ENCODE assay signal across 28 cellular contexts in genomic region chr15:48664436-48664835, GRCh38.
"Had no signal": no experiment of that assay in that cellular context is flagged by ENCODE, and none has a peak within 500 bp of the region (broad histone marks: within the 10 kb centered on the region; RNA-seq: fewer than 3 reads in every experiment).

No MANE protein-coding gene starts in this region.

- H3K36me3 ChIP-seq: neural progenitor cell, ovary, right lobe of liver, sigmoid colon, suprapubic skin, tibial artery, transverse colon, upper lobe of right lung, uterus had no signal

- H3K4me3 Mint-ChIP-seq: naive thymus-derived CD4-positive, alpha-beta T cell; natural killer cell; nephron; neural progenitor cell; stimulated activated memory B cell treated with anti-CD40 and anti-IgM and Interleukin-4, amounts not matched to agents 10 μg/mL and 1 μg/mL and 100 μg/mL, for 72 hours; stimulated activated naive CD8-positive, alpha-beta T cell treated with anti-CD3 and anti-CD28 coated beads, Interleukin-15, amount 100 ng/mL, for 72 hours; type B pancreatic cell had no signal

- H3K36me3 Mint-ChIP-seq: natural killer cell; neural progenitor cell; stimulated activated memory B cell treated with anti-CD40 and anti-IgM and Interleukin-4, amounts not matched to agents 10 μg/mL and 1 μg/mL and 100 μg/mL, for 72 hours; type B pancreatic cell had no signal

- H3K27ac ChIP-seq: neural progenitor cell, ovary, psoas muscle, right lobe of liver, sigmoid colon, suprapubic skin, testis, tibial artery, transverse colon, upper lobe of right lung, uterus had no signal

- H3K9me3 Mint-ChIP-seq: natural killer cell; stimulated activated naive CD8-positive, alpha-beta T cell treated with anti-CD3 and anti-CD28 coated beads, Interleukin-15, amount 100 ng/mL, for 72 hours; type B pancreatic cell had no signal

- H3K9me3 ChIP-seq: ovary, psoas muscle, right lobe of liver, sigmoid colon, suprapubic skin, testis, tibial artery, transverse colon, upper lobe of right lung, uterus had no signal

- H2AFZ ChIP-seq: neural progenitor cell had no signal

- H3K4me1 Mint-ChIP-seq: naive thymus-derived CD4-positive, alpha-beta T cell; natural killer cell; nephron; neural progenitor cell; stimulated activated memory B cell treated with anti-CD40 and anti-IgM and Interleukin-4, amounts not matched to agents 10 μg/mL and 1 μg/mL and 100 μg/mL, for 72 hours; stimulated activated naive CD8-positive, alpha-beta T cell treated with anti-CD3 and anti-CD28 coated beads, Interleukin-15, amount 100 ng/mL, for 72 hours had no signal

- H3K4me3 ChIP-seq: neural progenitor cell, ovary, psoas muscle, right lobe of liver, sigmoid colon, suprapubic skin, testis, tibial artery, transverse colon, upper lobe of right lung, uterus had no signal

- H3K4me2 ChIP-seq: neural progenitor cell had no signal

- H3K27ac Mint-ChIP-seq: naive thymus-derived CD4-positive, alpha-beta T cell; natural killer cell; nephron; neural progenitor cell; progenitor cell of endocrine pancreas; stimulated activated memory B cell treated with anti-CD40 and anti-IgM and Interleukin-4, amounts not matched to agents 10 μg/mL and 1 μg/mL and 100 μg/mL, for 72 hours; stimulated activated naive CD8-positive, alpha-beta T cell treated with anti-CD3 and anti-CD28 coated beads, Interleukin-15, amount 100 ng/mL, for 72 hours; type B pancreatic cell had no signal

- H3K9ac ChIP-seq: neural progenitor cell had no signal

- H3K27me3 ChIP-seq: neural progenitor cell, ovary, right lobe of liver, sigmoid colon, suprapubic skin, testis, tibial artery, transverse colon, upper lobe of right lung, uterus had no signal

- ATAC-seq: naive thymus-derived CD4-positive, alpha-beta T cell; natural killer cell; psoas muscle; right cardiac atrium; right lobe of liver; stimulated activated memory B cell treated with anti-CD40 and anti-IgM and Interleukin-4, amounts not matched to agents 10 μg/mL and 1 μg/mL and 100 μg/mL, for 72 hours; stimulated activated naive CD8-positive, alpha-beta T cell treated with anti-CD3 and anti-CD28 coated beads, Interleukin-15, amount 100 ng/mL, for 72 hours; stimulated activated naive CD8-positive, alpha-beta T cell treated with anti-CD3 and anti-CD28 coated beads, Interleukin-15, Interleukin-2, amounts not matched to agents 100 U/mL and 50 U/mL, for 24 hours; upper lobe of right lung had no signal

- DNase-seq: naive thymus-derived CD4-positive, alpha-beta T cell; natural killer cell; occipital lobe; ovary; psoas muscle; right cardiac atrium; right lobe of liver; sigmoid colon; small intestine; stimulated activated CD4-positive, alpha-beta T cell treated with anti-CD3 and anti-CD28 coated beads, Interleukin-15, amount 100 ng/mL, for 24 hours; stimulated activated CD4-positive, alpha-beta T cell treated with anti-CD3 and anti-CD28 coated beads, Interleukin-2, amount 100 ng/mL, for 24 hours; stimulated activated CD4-positive, alpha-beta T cell treated with anti-CD3 and anti-CD28 coated beads, Interleukin-2, amount 100 ng/mL, for 48 hours; stimulated activated CD4-positive, alpha-beta T cell treated with anti-CD3 and anti-CD28 coated beads, Interleukin-4, amount 100 ng/mL, for 24 hours; stimulated activated naive CD4-positive, alpha-beta T cell; stimulated activated naive CD8-positive, alpha-beta T cell treated with anti-CD3 and anti-CD28 coated beads, Interleukin-15, amount 100 ng/mL, for 72 hours; stimulated activated naive CD8-positive, alpha-beta T cell treated with anti-CD3 and anti-CD28 coated beads, Interleukin-15, Interleukin-2, amounts not matched to agents 100 U/mL and 50 U/mL, for 24 hours; substantia nigra; testis; tibial artery; transverse colon; upper lobe of right lung; uterus had no signal

- FAIRE-seq: small intestine had no signal

- H3K27me3 Mint-ChIP-seq: stimulated activated memory B cell treated with anti-CD40 and anti-IgM and Interleukin-4, amounts not matched to agents 10 μg/mL and 1 μg/mL and 100 μg/mL, for 72 hours; stimulated activated naive CD8-positive, alpha-beta T cell treated with anti-CD3 and anti-CD28 coated beads, Interleukin-15, amount 100 ng/mL, for 72 hours; type B pancreatic cell had no signal

- H3K4me1 ChIP-seq: neural progenitor cell, psoas muscle, right lobe of liver, sigmoid colon, suprapubic skin, testis, tibial artery, transverse colon, upper lobe of right lung, uterus had no signal
